Comparison of ENCODE assay signal across 14 cellular contexts in genomic region chr5:150429410-150429873, GRCh38. TPM values are rescaled to one million over a fixed set of nuclear protein-coding genes. Genes with fewer than 3 reads are reported as not detected.
DNase-seq lines count a peak whose midpoint lies in the region; ATAC-seq and TF ChIP-seq lines count a peak whose summit lies in the region.
"Had no signal": no experiment of that assay in that cellular context is flagged by ENCODE, and none has a peak within 500 bp of the region (broad histone marks: within the 10 kb centered on the region; RNA-seq: fewer than 3 reads in every experiment).

No MANE protein-coding gene starts in this region.

- no peak for TF ChIP-seq CTCF in WERI-Rb-1 (IDR thresholded peaks at IDR 0.05; ENCODE audit: low read depth, low read length)

- peak; percentile 61 for ATAC-seq in GM18505 (IDR thresholded peaks at IDR 0.05; ENCODE audit: unreplicated experiment)
- ATAC-seq in GM21619 (IDR thresholded peaks at IDR 0.05; ENCODE audit: unreplicated experiment): peak; percentile 62
- ATAC-seq in naive thymus-derived CD4-positive, alpha-beta T cell: peak; percentile 81
- ATAC-seq in left lobe of liver: no peak

- peaks cover 2% of the 10 kb centered on the region for H3K27me3 Mint-ChIP-seq in IgD-negative memory B cell
- H3K27me3 Mint-ChIP-seq in naive thymus-derived CD4-positive, alpha-beta T cell: peaks cover 0 to 5% (median 0%) of the 10 kb centered on the region in 5 donors

- POLR2A ChIA-PET in naive thymus-derived CD4-positive, alpha-beta T cell (lab: Charles Lee): no interaction called here

- no peaks in the 10 kb centered on the region for H3K9me3 Mint-ChIP-seq in IgD-negative memory B cell
- H3K9me3 Mint-ChIP-seq in naive thymus-derived CD4-positive, alpha-beta T cell: peaks cover 0 to 1% (median 0%) of the 10 kb centered on the region in 11 donors

- peaks cover 1% of the 10 kb centered on the region for H3K36me3 Mint-ChIP-seq in IgD-negative memory B cell
- peaks cover 0 to 4% (median 0%) of the 10 kb centered on the region in 5 donors for H3K36me3 Mint-ChIP-seq in naive thymus-derived CD4-positive, alpha-beta T cell

- H3K4me3 ChIP-seq in naive thymus-derived CD4-positive, alpha-beta T cell (ENCODE audit: low read length): no peak overlapping the region
- no peak overlapping the region for H3K4me3 ChIP-seq in WERI-Rb-1 (ENCODE audit: low read depth, low read length)
- H3K4me3 ChIP-seq: BLaER1 treated with 17β-estradiol and CSF1 and Interleukin-3, amounts not matched to agents 10 nM and 100 nM had no signal

- no peak for DNase-seq in naive thymus-derived CD4-positive, alpha-beta T cell
- DNase-seq in WERI-Rb-1: no peak
- DNase-seq in COR-L47 (lab: John Stamatoyannopoulos, UW): no peak
- no peak for DNase-seq in left lobe of liver (ENCODE audit: low spot score)
- no peak for DNase-seq in GOT3 (lab: John Stamatoyannopoulos, UW)
- DNase-seq: activated CD8-positive, alpha-beta memory T cell treated with anti-CD3 and anti-CD28 coated beads, Interleukin-2, amount 50 U/mL, for 4 hours; effector memory CD4-positive, alpha-beta T cell; NCI-H2171 treated with DMSO at 0.1 percent for 48 hours; stimulated activated CD4-positive, alpha-beta T cell treated with anti-CD3 and anti-CD28 coated beads, Interleukin-12 subunit alpha, Interleukin-12 subunit beta, amount 100 ng/mL, for 4 hours had no signal

- no peaks in the 10 kb centered on the region for H3K4me1 ChIP-seq in naive thymus-derived CD4-positive, alpha-beta T cell (ENCODE audit: control insufficient read depth in 2 of 2, insufficient read depth in 2 of 2, low read length in 2 of 2)

- CTCF ChIA-PET in naive thymus-derived CD4-positive, alpha-beta T cell (lab: Charles Lee): no interaction called here

- no peaks in the 10 kb centered on the region for H3K9me3 ChIP-seq in naive thymus-derived CD4-positive, alpha-beta T cell (ENCODE audit: control insufficient read depth in 2 of 3, low read length in 3 of 3)
- no peaks in the 10 kb centered on the region for H3K9me3 ChIP-seq in WERI-Rb-1 (ENCODE audit: severe bottlenecking)
- H3K9me3 ChIP-seq: BLaER1 treated with 17β-estradiol and CSF1 and Interleukin-3, amounts not matched to agents 10 nM and 100 nM had no signal

- intact Hi-C loops in naive thymus-derived CD4-positive, alpha-beta T cell (cut with micrococcal nuclease): no loop called here

- peaks cover 16 to 33% (median 30%) of the 10 kb centered on the region in 3 donors for H3K4me1 Mint-ChIP-seq in IgD-negative memory B cell
- H3K4me1 Mint-ChIP-seq in naive thymus-derived CD4-positive, alpha-beta T cell: peaks cover 0 to 5% (median 0%) of the 10 kb centered on the region in 7 donors

- H3K27ac ChIP-seq in naive thymus-derived CD4-positive, alpha-beta T cell (ENCODE audit: low read depth, low read length): no peak overlapping the region
- H3K27ac ChIP-seq in WERI-Rb-1: no peak overlapping the region
- H3K27ac ChIP-seq: BLaER1 treated with 17β-estradiol and CSF1 and Interleukin-3, amounts not matched to agents 10 nM and 100 nM; RWPE1 had no signal

- no peaks in the 10 kb centered on the region for H3K27me3 ChIP-seq in naive thymus-derived CD4-positive, alpha-beta T cell (ENCODE audit: control insufficient read depth in 2 of 2, insufficient read depth in 2 of 2, low read length in 2 of 2)
- H3K27me3 ChIP-seq in WERI-Rb-1 (ENCODE audit: insufficient read depth, low read depth, severe bottlenecking): no peaks in the 10 kb centered on the region
- H3K27me3 ChIP-seq: BLaER1 treated with 17β-estradiol and CSF1 and Interleukin-3, amounts not matched to agents 10 nM and 100 nM had no signal

- peak overlapping the region; percentile 72 to 98 (median 90) for H3K27ac Mint-ChIP-seq in IgD-negative memory B cell
- H3K27ac Mint-ChIP-seq in naive thymus-derived CD4-positive, alpha-beta T cell: no peak overlapping the region

- H3K36me3 ChIP-seq in naive thymus-derived CD4-positive, alpha-beta T cell (ENCODE audit: control insufficient read depth in 2 of 3, insufficient read depth in 3 of 3, low read length in 3 of 3): no peaks in the 10 kb centered on the region
- no peaks in the 10 kb centered on the region for H3K36me3 ChIP-seq in WERI-Rb-1
- H3K36me3 ChIP-seq: BLaER1 treated with 17β-estradiol and CSF1 and Interleukin-3, amounts not matched to agents 10 nM and 100 nM had no signal

- TF ChIP-seq POLR2A in GM18505 (IDR thresholded peaks at IDR 0.05; ENCODE audit: borderline replicate concordance, extremely low read depth, insufficient read depth, insufficient read length): no peak

- H3K4me3 Mint-ChIP-seq in IgD-negative memory B cell: peak overlapping the region; percentile 22 to 91 (median 76)
- H3K4me3 Mint-ChIP-seq in naive thymus-derived CD4-positive, alpha-beta T cell: no peak overlapping the region

RNA-seq across cellular contexts. Expression of gene CD74, which starts 16.7 kb away (rescaled TPM):
- polyA plus RNA-seq in IgD-negative memory B cell: 29,718 TPM
- total RNA-seq in naive thymus-derived CD4-positive, alpha-beta T cell: 1,000 to 10,000 TPM in 1 of 5 experiments, 100 to 1,000 TPM in 4; 153 to 1,948 (median 540) TPM
- polyA plus RNA-seq in naive thymus-derived CD4-positive, alpha-beta T cell: 100 to 1,000 TPM; 295 to 413 TPM
- 89.1 TPM for total RNA-seq in left lobe of liver

RNA-seq across cellular contexts. Expression of gene RPS14, which starts 20.1 kb away (rescaled TPM):
- polyA plus RNA-seq in IgD-negative memory B cell: 7,694 TPM
- total RNA-seq in naive thymus-derived CD4-positive, alpha-beta T cell: 1,000 to 10,000 TPM; 2,331 to 7,378 (median 6,414) TPM
- over 10,000 TPM in 1 of 2 donors, 1,000 to 10,000 TPM in 1; 8,640 to 11,248 TPM for polyA plus RNA-seq in naive thymus-derived CD4-positive, alpha-beta T cell
- 660 TPM for total RNA-seq in left lobe of liver

Comparison
In these comparisons a context has a peak if more than half of its experiments do, and no peak if none do; other contexts are left out.
1. H3K27ac Mint-ChIP-seq: peak in IgD-negative memory B cell (3 of 3); none in naive thymus-derived CD4-positive, alpha-beta T cell (0 of 9).
2. H3K4me3 Mint-ChIP-seq: peak in IgD-negative memory B cell (4 of 4); none in naive thymus-derived CD4-positive, alpha-beta T cell (0 of 10).